ENCODE assay signal across 8 cellular contexts in genomic region chr10:80444646-80445319, GRCh38. TPM values are rescaled to one million over a fixed set of nuclear protein-coding genes. Genes with fewer than 3 reads are reported as not detected.
DNase-seq lines count a peak whose midpoint lies in the region; ATAC-seq, FAIRE-seq and TF ChIP-seq lines count a peak whose summit lies in the region.

No MANE protein-coding gene starts in this region.

- H3K9me3 ChIP-seq in CD8-positive, alpha-beta memory T cell (ENCODE audit: low read length), result no peaks in the 10 kb centered on the region
- H3K9me3 ChIP-seq in fibroblast of lung (ENCODE audit: control insufficient read depth, insufficient read depth, low read depth, low read length), result no peaks in the 10 kb centered on the region
- H3K9me3 ChIP-seq in neutrophil, result no peaks in the 10 kb centered on the region
- no peaks in the 10 kb centered on the region for H3K9me3 ChIP-seq in vagina

- TF ChIP-seq CTCF in fibroblast of lung (conservative IDR thresholded peaks at IDR 0.05 in 1 of 2, IDR thresholded peaks at IDR 0.05 in 1 of 2; ENCODE audit: low read depth in 1 of 2, low read length in 2 of 2) (peak; percentile 87 to 91), neutrophil (IDR thresholded peaks at IDR 0.05) (peak; percentile 73), vagina (IDR thresholded peaks at IDR 0.05) (peak in 2 of 3 experiments; percentile 37 to 62)

- CTCF ChIA-PET in CD8-positive, alpha-beta memory T cell (lab: Charles Lee), result interaction anchor here (0.7 to 19.3 kb wide), 19 partner anchors 9 to 174 kb away, joined by 3 to 450 read pairs (median 5); partner anchors contain the start of gene TSPAN14

- H3K27me3 ChIP-seq in CD8-positive, alpha-beta memory T cell (ENCODE audit: insufficient read depth, low read length, poor library complexity, severe bottlenecking), result no peaks in the 10 kb centered on the region
- H3K27me3 ChIP-seq in fibroblast of lung (ENCODE audit: control insufficient read depth, insufficient read depth, low read length) (peaks cover 9% of the 10 kb centered on the region), neutrophil (no peaks in the 10 kb centered on the region), vagina (no peaks in the 10 kb centered on the region)

- FAIRE-seq in GM19239 (lab: Jason Lieb, UNC), result peak; percentile 72

- no peaks in the 10 kb centered on the region for H3K36me3 Mint-ChIP-seq in CD8-positive, alpha-beta memory T cell
- H3K36me3 Mint-ChIP-seq in activated T-cell treated with anti-CD3 and anti-CD28 coated beads, Interleukin-2, amount 50 U/mL, for 4 hours (ENCODE audit: insufficient read depth), result no peaks in the 10 kb centered on the region

- intact Hi-C loops in vagina (cut with DNase I), result loop anchor here (5.0 kb wide), 1 partner anchor 58 kb away; no protein-coding TSS in a partner anchor

- DNase-seq in CD8-positive, alpha-beta memory T cell, result peak in 4 of 5 donors; percentile 16 to 83 (median 60)
- DNase-seq in GM19239 (ENCODE audit: insufficient read length, low spot score) (peak; percentile 37), NOMO-1 treated with dmso at 0.1 percent for 144 hours (lab: John Stamatoyannopoulos, UW; ENCODE audit: unreplicated experiment) (peak; percentile 44), fibroblast of lung (ENCODE audit: low read depth in 2 of 2) (peak; percentile 66 to 87), vagina (ENCODE audit: extremely low spot score in 2 of 2) (no peak)
- DNase-seq in activated T-cell treated with anti-CD3 and anti-CD28 coated beads, Interleukin-2, amount 50 U/mL, for 4 hours, result peak; percentile 42

- no peak for TF ChIP-seq POLR2A in vagina (IDR thresholded peaks at IDR 0.05)

- H3K4me1 Mint-ChIP-seq in CD8-positive, alpha-beta memory T cell, result peaks cover 24 to 56% (median 44%) of the 10 kb centered on the region in 3 donors
- peaks cover 42% of the 10 kb centered on the region for H3K4me1 Mint-ChIP-seq in activated T-cell treated with anti-CD3 and anti-CD28 coated beads, Interleukin-2, amount 50 U/mL, for 4 hours (ENCODE audit: low read depth)

- no peaks in the 10 kb centered on the region for H3K79me2 ChIP-seq in fibroblast of lung (ENCODE audit: control insufficient read depth, insufficient read depth, low read length)

- ATAC-seq in HG03159 (IDR thresholded peaks at IDR 0.05; ENCODE audit: unreplicated experiment), result peak; percentile 80
- peak; percentile 85 to 90 for ATAC-seq in activated T-cell treated with anti-CD3 and anti-CD28 coated beads, Interleukin-2, amount 50 U/mL, for 4 hours

- H3K4me1 ChIP-seq in CD8-positive, alpha-beta memory T cell (ENCODE audit: insufficient read depth, low read length), result peaks cover 30% of the 10 kb centered on the region
- H3K4me1 ChIP-seq in fibroblast of lung (ENCODE audit: control insufficient read depth, extremely low read depth, insufficient read depth, low read length) (peaks cover 2% of the 10 kb centered on the region), neutrophil (ENCODE audit: control insufficient read depth in 1 of 2, insufficient read depth in 1 of 2, low read depth in 1 of 2, low read length in 1 of 2) (peaks cover 4 to 8% of the 10 kb centered on the region in 2 experiments), vagina (peaks cover 24% of the 10 kb centered on the region)

- H3K4me3 ChIP-seq in CD8-positive, alpha-beta memory T cell (ENCODE audit: low read length), result no peak overlapping the region
- H3K4me3 ChIP-seq in fibroblast of lung (replicated peaks in 1 of 4; ENCODE audit: control extremely low read depth in 1 of 4, insufficient read depth in 1 of 4, low read depth in 3 of 4, low read length in 4 of 4) (no peak overlapping the region), neutrophil (ENCODE audit: low read depth in 1 of 2, low read length in 1 of 2) (no peak overlapping the region), vagina (no peak overlapping the region)

- no peak overlapping the region for H3K4me3 Mint-ChIP-seq in CD8-positive, alpha-beta memory T cell
- H3K4me3 Mint-ChIP-seq in activated T-cell treated with anti-CD3 and anti-CD28 coated beads, Interleukin-2, amount 50 U/mL, for 4 hours, result no peak overlapping the region

- peak overlapping the region in 7 of 8 donors; percentile 13 to 76 (median 38) for H3K27ac Mint-ChIP-seq in CD8-positive, alpha-beta memory T cell

- H3K9me3 Mint-ChIP-seq in CD8-positive, alpha-beta memory T cell, result no peaks in the 10 kb centered on the region
- no peaks in the 10 kb centered on the region for H3K9me3 Mint-ChIP-seq in activated T-cell treated with anti-CD3 and anti-CD28 coated beads, Interleukin-2, amount 50 U/mL, for 4 hours

- H3K9ac ChIP-seq in fibroblast of lung (ENCODE audit: insufficient read depth, low read length), result no peak overlapping the region

- no peak overlapping the region for H3K27ac ChIP-seq in CD8-positive, alpha-beta memory T cell (ENCODE audit: low read depth, low read length)
- H3K27ac ChIP-seq in fibroblast of lung (ENCODE audit: insufficient read depth, low read length) (no peak overlapping the region), neutrophil (no peak overlapping the region), vagina (no peak overlapping the region)

- no peak overlapping the region for H3K4me2 ChIP-seq in fibroblast of lung (ENCODE audit: extremely low read depth, insufficient read depth, low read length)

- POLR2A ChIA-PET in CD8-positive, alpha-beta memory T cell (lab: Charles Lee), result interaction anchor here (1.0 to 1.9 kb wide), 4 partner anchors 10 to 61 kb away, joined by 4 to 7 read pairs (median 6); no protein-coding TSS in a partner anchor

- no peaks in the 10 kb centered on the region for H4K20me1 ChIP-seq in fibroblast of lung (ENCODE audit: control insufficient read depth, extremely low read depth, insufficient read depth, low read length)

- H3K27me3 Mint-ChIP-seq in CD8-positive, alpha-beta memory T cell, result no peaks in the 10 kb centered on the region
- no peaks in the 10 kb centered on the region for H3K27me3 Mint-ChIP-seq in activated T-cell treated with anti-CD3 and anti-CD28 coated beads, Interleukin-2, amount 50 U/mL, for 4 hours (ENCODE audit: low read depth)

- no peak overlapping the region for H2AFZ ChIP-seq in fibroblast of lung (ENCODE audit: low read length)

- no peaks in the 10 kb centered on the region for H3K36me3 ChIP-seq in CD8-positive, alpha-beta memory T cell (ENCODE audit: insufficient read depth, low read length)
- no peaks in the 10 kb centered on the region for H3K36me3 ChIP-seq in fibroblast of lung (ENCODE audit: control insufficient read depth, insufficient read depth, low read length)
- no peaks in the 10 kb centered on the region for H3K36me3 ChIP-seq in neutrophil
- H3K36me3 ChIP-seq in vagina, result no peaks in the 10 kb centered on the region

RNA-seq across cellular contexts. Expression of gene TSPAN14, which starts 9.3 kb away (rescaled TPM):
- 10 to 100 TPM; 46.1 to 46.8 TPM for total RNA-seq in CD8-positive, alpha-beta memory T cell
- polyA plus RNA-seq in CD8-positive, alpha-beta memory T cell, result 220 TPM
- total RNA-seq in activated T-cell treated with anti-CD3 and anti-CD28 coated beads, Interleukin-2, amount 50 U/mL, for 4 hours, result 10 to 100 TPM; 31.8 to 36.2 (median 35.0) TPM
- total RNA-seq in fibroblast of lung, result 5.6 and 12.1 TPM in 2 replicates
- 30.9 and 50.0 TPM in 2 replicates for polyA plus RNA-seq in fibroblast of lung
- polyA plus RNA-seq in fibroblast of lung (2012), result 25.5 and 41.9 TPM in 2 replicates
- polyA minus RNA-seq in fibroblast of lung (ENCODE audit: low replicate concordance), result 34.8 and 96.2 TPM in 2 replicates
- 98.0 TPM for total RNA-seq in vagina

RNA-seq across cellular contexts. Expression of gene PRXL2A, which starts 36.4 kb away (rescaled TPM):
- total RNA-seq in CD8-positive, alpha-beta memory T cell, result 1 to 10 TPM; 8.1 to 8.3 TPM
- polyA plus RNA-seq in CD8-positive, alpha-beta memory T cell, result 9.4 TPM
- 10 to 100 TPM in 2 of 3 donors, 1 to 10 TPM in 1; 6.1 to 11.1 (median 10.8) TPM for total RNA-seq in activated T-cell treated with anti-CD3 and anti-CD28 coated beads, Interleukin-2, amount 50 U/mL, for 4 hours
- total RNA-seq in fibroblast of lung, result 13.9 and 19.2 TPM in 2 replicates
- polyA plus RNA-seq in fibroblast of lung, result 1.6 and 2.2 TPM in 2 replicates
- polyA plus RNA-seq in fibroblast of lung (2012), result 1.5 and 1.7 TPM in 2 replicates
- not detected in 2 replicates for polyA minus RNA-seq in fibroblast of lung (ENCODE audit: low replicate concordance)
- total RNA-seq in vagina, result 62.4 TPM

Comparison
In these comparisons a context has a peak if more than half of its experiments do, and no peak if none do; other contexts are left out.
1. DNase-seq: peak in CD8-positive, alpha-beta memory T cell (4 of 5), GM19239 (single experiment), NOMO-1 treated with dmso at 0.1 percent for 144 hours (single experiment), activated T-cell treated with anti-CD3 and anti-CD28 coated beads, Interleukin-2, amount 50 U/mL, for 4 hours (single experiment) and fibroblast of lung (2 of 2); none in vagina (0 of 2).
2. Peak in every context shown above with its lines, with median percentiles within 50 percentile points of each other: CTCF ChIP-seq.